In genomic region chr7:34762769-34763168, GRCh38 we compare ENCODE assay signal across 17 cellular contexts.
DNase-seq lines count a peak whose midpoint lies in the region; ATAC-seq, FAIRE-seq and TF ChIP-seq lines count a peak whose summit lies in the region.
"Had no signal": no experiment of that assay in that cellular context is flagged by ENCODE, and none has a peak within 500 bp of the region (broad histone marks: within the 10 kb centered on the region; RNA-seq: fewer than 3 reads in every experiment).

No MANE protein-coding gene starts in this region.

- TF ChIP-seq CTCF in fibroblast of pulmonary artery (IDR thresholded peaks at IDR 0.05; ENCODE audit: low read length, missing control alignments) = no peak

- ATAC-seq in HG03521 (IDR thresholded peaks at IDR 0.05; ENCODE audit: unreplicated experiment) = no peak
- no peak for ATAC-seq in GM21381 (IDR thresholded peaks at IDR 0.05; ENCODE audit: unreplicated experiment)
- ATAC-seq: HCT116, Right ventricle myocardium inferior had no signal

- H3K27ac ChIP-seq in subcutaneous abdominal adipose tissue (ENCODE audit: low read depth, low read length) = peak overlapping the region; percentile 89
- H3K27ac ChIP-seq: Peyer's patch, SK-N-MC had no signal

- H3K4me3 ChIP-seq in adipocyte (ENCODE audit: low read length) = peak overlapping the region; percentile 9
- H3K4me3 ChIP-seq in fibroblast of pulmonary artery (replicated peaks; ENCODE audit: low read depth, low read length) = no peak overlapping the region
- H3K4me3 ChIP-seq in subcutaneous abdominal adipose tissue (ENCODE audit: low read depth in 1 of 5, low read length in 5 of 5) = no peak overlapping the region
- H3K4me3 ChIP-seq: Peyer's patch, SK-N-MC had no signal

- no peak for FAIRE-seq in GM19239 (lab: Jason Lieb, UNC)

- H3K4me1 ChIP-seq in adipocyte (ENCODE audit: control insufficient read depth, insufficient read depth, low read length) (peaks cover 51% of the 10 kb centered on the region), subcutaneous abdominal adipose tissue (ENCODE audit: control insufficient read depth in 5 of 5, insufficient read depth in 5 of 5, low read length in 5 of 5) (peaks cover 0 to 23% (median 19%) of the 10 kb centered on the region in 5 donors)
- H3K4me1 ChIP-seq: Peyer's patch had no signal

- DNase-seq in ELR (ENCODE audit: low read depth) (peak; percentile 6), adipocyte (ENCODE audit: low read depth) (peak; percentile 32), fibroblast of pulmonary artery (ENCODE audit: low read depth) (peak; percentile 4), GM19239 (ENCODE audit: insufficient read length, low spot score) (no peak)
- DNase-seq: COR-L47, DMS153, NCI-H1048, NCI-H1436 treated with DMSO at 0.1 percent for 48 hours, NCI-H2081, NCI-H82, Peyer's patch had no signal

- H3K9me3 ChIP-seq in adipocyte (ENCODE audit: control insufficient read depth, low read length) (no peaks in the 10 kb centered on the region), subcutaneous abdominal adipose tissue (ENCODE audit: control insufficient read depth in 5 of 5, low read length in 5 of 5) (no peaks in the 10 kb centered on the region)
- H3K9me3 ChIP-seq: Peyer's patch had no signal

- H3K9ac ChIP-seq in adipocyte (ENCODE audit: low read length) (peak overlapping the region; percentile 45), subcutaneous abdominal adipose tissue (ENCODE audit: low read length in 5 of 5) (peak overlapping the region in 1 of 5 donors; percentile 11)

- H3K36me3 ChIP-seq in adipocyte (ENCODE audit: control insufficient read depth, insufficient read depth, low read length, severe bottlenecking) (no peaks in the 10 kb centered on the region), subcutaneous abdominal adipose tissue (ENCODE audit: control insufficient read depth in 5 of 5, insufficient read depth in 5 of 5, low read length in 5 of 5) (no peaks in the 10 kb centered on the region)
- H3K36me3 ChIP-seq: Peyer's patch had no signal

- no peaks in the 10 kb centered on the region for H3K27me3 ChIP-seq in adipocyte (replicated peaks; ENCODE audit: control insufficient read depth, insufficient read depth, low read length)
- H3K27me3 ChIP-seq in subcutaneous abdominal adipose tissue (ENCODE audit: control insufficient read depth in 5 of 5, insufficient read depth in 4 of 5, low read length in 5 of 5) = no peaks in the 10 kb centered on the region
- H3K27me3 ChIP-seq: Peyer's patch had no signal
